2 cellular contexts compared by ENCODE assay signal in genomic region chr4:143362392-143363046, GRCh38.
TF ChIP-seq lines count a peak whose summit lies in the region.

No MANE protein-coding gene starts in this region.

TF ChIP-seq in GM23338, 12 proteins besides CTCF, POLR2A, EP300 and RAD21:
- no peak for TF ChIP-seq JUNB (IDR thresholded peaks at IDR 0.05; ENCODE audit: unreplicated experiment)
- no peak for TF ChIP-seq ZNF462 (CRISPR knock-in tag; IDR thresholded peaks at IDR 0.05)
- TF ChIP-seq POLR2AphosphoS5 (IDR thresholded peaks at IDR 0.05; ENCODE audit: low read depth): no peak
- no peak for TF ChIP-seq STAT1 (IDR thresholded peaks at IDR 0.05; ENCODE audit: unreplicated experiment)
- TF ChIP-seq EZH2 (IDR thresholded peaks at IDR 0.05; ENCODE audit: low read depth, unreplicated experiment): no peak
- no peak for TF ChIP-seq ZNF331 (CRISPR knock-in tag; IDR thresholded peaks at IDR 0.05; ENCODE audit: low read depth)
- TF ChIP-seq ZNF114 (CRISPR knock-in tag; IDR thresholded peaks at IDR 0.05): no peak
- no peak for TF ChIP-seq REST (IDR thresholded peaks at IDR 0.05; ENCODE audit: unreplicated experiment)
- no peak for TF ChIP-seq NANOG (IDR thresholded peaks at IDR 0.05; ENCODE audit: borderline replicate concordance)
- no peak for TF ChIP-seq CREB1 (CRISPR knock-in tag; IDR thresholded peaks at IDR 0.05; ENCODE audit: low read depth)
- no peak for TF ChIP-seq EZH2phosphoT487 (IDR thresholded peaks at IDR 0.05; ENCODE audit: unreplicated experiment)
- TF ChIP-seq ETS1 (IDR thresholded peaks at IDR 0.05): no peak

TF ChIP-seq in K562, 482 proteins besides CTCF, POLR2A, EP300 and RAD21 (continues in another document):
- peak; percentile 58; the same call in 1 of the 2 replicates for TF ChIP-seq ZNF584 (CRISPR knock-in tag; IDR thresholded peaks at IDR 0.05; ENCODE audit: low read depth)
- no peak for TF ChIP-seq ZNF280B (CRISPR knock-in tag; IDR thresholded peaks at IDR 0.05)
- peak; percentile 52; the same call in 1 of the 2 replicates for TF ChIP-seq PYGO2 (tag; IDR thresholded peaks at IDR 0.05)
- no peak for TF ChIP-seq NR4A1 (CRISPR knock-in tag; IDR thresholded peaks at IDR 0.05)
- TF ChIP-seq NR4A1 (tag; IDR thresholded peaks at IDR 0.05): peak; percentile 93
- TF ChIP-seq ZNF175 (CRISPR knock-in tag; IDR thresholded peaks at IDR 0.05; ENCODE audit: low read depth): peak; percentile 86
- TF ChIP-seq ZNF639 (CRISPR knock-in tag; conservative IDR thresholded peaks at IDR 0.05 in 1 of 2, IDR thresholded peaks at IDR 0.05 in 1 of 2): peak in 1 of 2 experiments; percentile 58; a peak in 1 of 4 replicates
- TF ChIP-seq ASH1L (IDR thresholded peaks at IDR 0.05; ENCODE audit: borderline replicate concordance, low read depth, partially characterized antibody): no peak
- no peak for TF ChIP-seq ZBTB5 (IDR thresholded peaks at IDR 0.05)
- no peak for TF ChIP-seq ZNF609 (CRISPR knock-in tag; IDR thresholded peaks at IDR 0.05; ENCODE audit: borderline replicate concordance)
- peak; percentile 85 for TF ChIP-seq DDX20 (tag; IDR thresholded peaks at IDR 0.05; ENCODE audit: low read depth)
- 0 out of 2 replicates have a peak, but pooled peaks have one; percentile 57 for TF ChIP-seq ZBTB9 (CRISPR knock-in tag; IDR thresholded peaks at IDR 0.05)
- no peak for TF ChIP-seq ELK1 (CRISPR knock-in tag; IDR thresholded peaks at IDR 0.05)
- TF ChIP-seq MCM7 (IDR thresholded peaks at IDR 0.05): no peak
- peak; percentile 57; the same call in 1 of the 2 replicates for TF ChIP-seq RFX1 (IDR thresholded peaks at IDR 0.05)
- TF ChIP-seq ID3 (CRISPR knock-in tag; IDR thresholded peaks at IDR 0.05): peak; percentile 24; the same call in 1 of the 2 replicates
- TF ChIP-seq ID3 (tag; IDR thresholded peaks at IDR 0.05): no peak
- 0 out of 2 replicates have a peak, but pooled peaks have one; percentile 60 for TF ChIP-seq BCL6 (CRISPR knock-in tag; IDR thresholded peaks at IDR 0.05)
- 0 out of 4 replicates have a peak, but pooled peaks of 1 of the 2 experiments have one; percentile 41 for TF ChIP-seq TEAD1 (CRISPR knock-in tag; IDR thresholded peaks at IDR 0.05)
- TF ChIP-seq PTRF (tag; IDR thresholded peaks at IDR 0.05): peak; percentile 87
- peak; percentile 80 for TF ChIP-seq ZNF41 (CRISPR knock-in tag; conservative IDR thresholded peaks at IDR 0.05)
- no peak for TF ChIP-seq TAF9B (IDR thresholded peaks at IDR 0.05; ENCODE audit: partially characterized antibody)
- TF ChIP-seq SMAD4 (CRISPR knock-in tag; conservative IDR thresholded peaks at IDR 0.05): peak; percentile 84
- peak; percentile 25; the same call in 1 of the 2 replicates for TF ChIP-seq BACH1 (tag; IDR thresholded peaks at IDR 0.05)
- peak; percentile 59; the same call in 1 of the 2 replicates for TF ChIP-seq ERF (CRISPR knock-in tag; IDR thresholded peaks at IDR 0.05)
- peak; percentile 52 for TF ChIP-seq ZNF239 (CRISPR knock-in tag; IDR thresholded peaks at IDR 0.05)
- no peak for TF ChIP-seq ZNF717 (CRISPR knock-in tag; IDR thresholded peaks at IDR 0.05)
- TF ChIP-seq HDAC8 (tag; IDR thresholded peaks at IDR 0.05): peak; percentile 74; the same call in 1 of the 2 replicates
- peak; percentile 78; the same call in 1 of the 2 replicates for TF ChIP-seq ZNF311 (CRISPR knock-in tag; IDR thresholded peaks at IDR 0.05)
- 0 out of 2 replicates have a peak, but pooled peaks have one; percentile 22 for TF ChIP-seq ZFP1 (CRISPR knock-in tag; IDR thresholded peaks at IDR 0.05)
- TF ChIP-seq ZNF76 (CRISPR knock-in tag; IDR thresholded peaks at IDR 0.05; ENCODE audit: borderline replicate concordance): 0 out of 2 replicates have a peak, but pooled peaks have one; percentile 57
- TF ChIP-seq CREB3 (tag; conservative IDR thresholded peaks at IDR 0.05; ENCODE audit: low read depth): peak; percentile 89
- TF ChIP-seq DMBX1 (CRISPR knock-in tag; IDR thresholded peaks at IDR 0.05; ENCODE audit: borderline replicate concordance): peak; percentile 97
- TF ChIP-seq ZNF324 (CRISPR knock-in tag; IDR thresholded peaks at IDR 0.05): 0 out of 2 replicates have a peak, but pooled peaks have one; percentile 12
- peak; percentile 68; the same call in 1 of the 2 replicates for TF ChIP-seq MECOM (CRISPR knock-in tag; IDR thresholded peaks at IDR 0.05)
- no peak for TF ChIP-seq MED1 (CRISPR knock-in tag; IDR thresholded peaks at IDR 0.05; ENCODE audit: borderline replicate concordance)
- peak; percentile 82 for TF ChIP-seq IRF9 (tag; IDR thresholded peaks at IDR 0.05)
- TF ChIP-seq TAF7 (tag; IDR thresholded peaks at IDR 0.05): peak; percentile 37; the same call in 1 of the 2 replicates
- TF ChIP-seq CXXC5 (CRISPR knock-in tag; IDR thresholded peaks at IDR 0.05): peak; percentile 69
- no peak for TF ChIP-seq CBX2 (IDR thresholded peaks at IDR 0.05; ENCODE audit: insufficient read depth, low read length, poor library complexity, severe bottlenecking)
- TF ChIP-seq RB1 (IDR thresholded peaks at IDR 0.05; ENCODE audit: low read depth): no peak
- TF ChIP-seq ZNF134 (CRISPR knock-in tag; conservative IDR thresholded peaks at IDR 0.05): peak; percentile 68
- TF ChIP-seq HSF4 (CRISPR knock-in tag; IDR thresholded peaks at IDR 0.05; ENCODE audit: borderline replicate concordance): 0 out of 2 replicates have a peak, but pooled peaks have one; percentile 39
- peak; percentile 21; the same call in 1 of the 2 replicates for TF ChIP-seq MAFG (tag; conservative IDR thresholded peaks at IDR 0.05)
- no peak for TF ChIP-seq ZC3H8 (IDR thresholded peaks at IDR 0.05)
- TF ChIP-seq ZNF395 (CRISPR knock-in tag; IDR thresholded peaks at IDR 0.05): 0 out of 2 replicates have a peak, but pooled peaks have one; percentile 28
- TF ChIP-seq PHF8 (IDR thresholded peaks at IDR 0.05; ENCODE audit: borderline replicate concordance, low read length): no peak
